In genomic region chr6:165571068-165571682, GRCh38 we compare ENCODE assay signal across 13 cellular contexts.
DNase-seq lines count a peak whose midpoint lies in the region; ATAC-seq and TF ChIP-seq lines count a peak whose summit lies in the region.
"Had no signal": no experiment of that assay in that cellular context is flagged by ENCODE, and none has a peak within 500 bp of the region (broad histone marks: within the 10 kb centered on the region; RNA-seq: fewer than 3 reads in every experiment).

No MANE protein-coding gene starts in this region.

- H3K4me2 ChIP-seq in PC-3 (ENCODE audit: low read length): no peak overlapping the region

- TF ChIP-seq POLR2A in thyroid gland (IDR thresholded peaks at IDR 0.05): no peak

- H3K4me3 Mint-ChIP-seq in natural killer cell treated with Interleukin-12 subunit alpha and Interleukin-12 subunit beta and Interleukin-15 and Interleukin-18, amount 100 ng/mL, for 72 hours: no peak overlapping the region
- H3K4me3 Mint-ChIP-seq: activated CD4-positive, alpha-beta memory T cell treated with anti-CD3 and anti-CD28 coated beads for 36 hours; brain; type B pancreatic cell had no signal

- no peaks in the 10 kb centered on the region for H3K4me1 Mint-ChIP-seq in natural killer cell treated with Interleukin-12 subunit alpha and Interleukin-12 subunit beta and Interleukin-15 and Interleukin-18, amount 100 ng/mL, for 72 hours (ENCODE audit: low read depth in 2 of 2)

- POLR2A ChIA-PET in PC-3 (lab: Charles Lee; ENCODE audit: unreplicated experiment): no interaction called here

- H3K27me3 Mint-ChIP-seq in natural killer cell treated with Interleukin-12 subunit alpha and Interleukin-12 subunit beta and Interleukin-15 and Interleukin-18, amount 100 ng/mL, for 72 hours: no peaks in the 10 kb centered on the region
- H3K27me3 Mint-ChIP-seq: activated CD4-positive, alpha-beta memory T cell treated with anti-CD3 and anti-CD28 coated beads for 36 hours; brain; type B pancreatic cell had no signal

- H3K9me3 Mint-ChIP-seq in natural killer cell treated with Interleukin-12 subunit alpha and Interleukin-12 subunit beta and Interleukin-15 and Interleukin-18, amount 100 ng/mL, for 72 hours: peaks cover 2% of the 10 kb centered on the region
- H3K9me3 Mint-ChIP-seq: activated CD4-positive, alpha-beta memory T cell treated with anti-CD3 and anti-CD28 coated beads for 36 hours had no signal

- no TSS peak for BruUV-seq in PC-3 (replicated peaks; lab: Mats Ljungman, UMichigan)

- H3K9ac ChIP-seq in PC-3 (ENCODE audit: low read length): no peak overlapping the region

- H3K9me3 ChIP-seq in left ventricle myocardium inferior (replicated peaks) (no peaks in the 10 kb centered on the region), PC-3 (ENCODE audit: low read length) (no peaks in the 10 kb centered on the region), thyroid gland (no peaks in the 10 kb centered on the region)

- H3K27me3 ChIP-seq in left ventricle myocardium inferior (ENCODE audit: low read depth) (no peaks in the 10 kb centered on the region), PC-3 (ENCODE audit: low read length) (no peaks in the 10 kb centered on the region), thyroid gland (no peaks in the 10 kb centered on the region)

- H3K4me1 ChIP-seq in left ventricle myocardium inferior: peaks cover 55% of the 10 kb centered on the region
- peaks cover 25% of the 10 kb centered on the region for H3K4me1 ChIP-seq in PC-3 (ENCODE audit: insufficient read depth, low read length)
- H3K4me1 ChIP-seq in thyroid gland: peaks cover 42 to 46% of the 10 kb centered on the region in 2 donors

- H3K4me3 ChIP-seq in left ventricle myocardium inferior (no peak overlapping the region), PC-3 (ENCODE audit: low read length) (no peak overlapping the region), thyroid gland (replicated peaks in 1 of 3) (no peak overlapping the region)

- H3K36me3 ChIP-seq in left ventricle myocardium inferior (no peaks in the 10 kb centered on the region), PC-3 (ENCODE audit: low read depth, low read length) (no peaks in the 10 kb centered on the region), thyroid gland (no peaks in the 10 kb centered on the region)

- H3K27ac Mint-ChIP-seq in natural killer cell treated with Interleukin-12 subunit alpha and Interleukin-12 subunit beta and Interleukin-15 and Interleukin-18, amount 100 ng/mL, for 72 hours: no peak overlapping the region
- H3K27ac Mint-ChIP-seq: activated CD4-positive, alpha-beta memory T cell treated with anti-CD3 and anti-CD28 coated beads for 36 hours; type B pancreatic cell had no signal

- H3K36me3 Mint-ChIP-seq in natural killer cell treated with Interleukin-12 subunit alpha and Interleukin-12 subunit beta and Interleukin-15 and Interleukin-18, amount 100 ng/mL, for 72 hours: no peaks in the 10 kb centered on the region
- H3K36me3 Mint-ChIP-seq: activated CD4-positive, alpha-beta memory T cell treated with anti-CD3 and anti-CD28 coated beads for 36 hours; type B pancreatic cell had no signal

- 71 to 97% methylated on average over 2 of the region's 2 CpGs for WGBS in thyroid gland, 2 donors

- no peak overlapping the region for H3K27ac ChIP-seq in left ventricle myocardium inferior (replicated peaks)
- peak overlapping the region; percentile 18; the same call in 1 of the 2 replicates for H3K27ac ChIP-seq in PC-3 (ENCODE audit: low read length)
- peak overlapping the region in 2 of 3 donors; percentile 51 to 74 for H3K27ac ChIP-seq in thyroid gland

- no peak for TF ChIP-seq CTCF in left ventricle myocardium inferior (IDR thresholded peaks at IDR 0.05; ENCODE audit: borderline replicate concordance)
- TF ChIP-seq CTCF in PC-3 (conservative IDR thresholded peaks at IDR 0.05; ENCODE audit: low read depth, low read length): no peak
- TF ChIP-seq CTCF in thyroid gland (IDR thresholded peaks at IDR 0.05): no peak

- H2AFZ ChIP-seq in PC-3 (ENCODE audit: low read length): no peak overlapping the region

- H3K9me2 ChIP-seq in PC-3 (replicated peaks; ENCODE audit: low read length): no peaks in the 10 kb centered on the region

- H3K79me2 ChIP-seq in PC-3 (ENCODE audit: low read length): no peaks in the 10 kb centered on the region

- H3F3A ChIP-seq in PC-3 (ENCODE audit: low read length, unreplicated experiment): no peaks in the 10 kb centered on the region

- DNase-seq in left ventricle myocardium superior (no peak), left ventricle myocardium inferior (no peak), PC-3 (no peak), fibroblast of peridontal ligament (ENCODE audit: extremely low read depth) (peak; percentile 3), thyroid gland (no peak), NCI-H345 treated with DMSO at 0.1 percent for 48 hours (lab: John Stamatoyannopoulos, UW; ENCODE audit: unreplicated experiment) (no peak), medulla oblongata (ENCODE audit: extremely low spot score) (no peak)
- no peak for DNase-seq in natural killer cell treated with Interleukin-12 subunit alpha and Interleukin-12 subunit beta and Interleukin-15 and Interleukin-18, amount 100 ng/mL, for 72 hours (ENCODE audit: low spot score)
- DNase-seq: activated CD4-positive, alpha-beta memory T cell treated with anti-CD3 and anti-CD28 coated beads for 36 hours; NCI-H345; posterior cingulate gyrus had no signal

- no peaks in the 10 kb centered on the region for H4K20me1 ChIP-seq in PC-3 (ENCODE audit: low read length)

- CTCF ChIA-PET in PC-3 (lab: Charles Lee): no interaction called here

- ATAC-seq in left ventricle myocardium superior (peak; percentile 14), PC-3 (no peak)
- ATAC-seq in natural killer cell treated with Interleukin-12 subunit alpha and Interleukin-12 subunit beta and Interleukin-15 and Interleukin-18, amount 100 ng/mL, for 72 hours: no peak

- intact Hi-C loops in left ventricle myocardium superior (cut with micrococcal nuclease): no loop called here
- intact Hi-C loops in left ventricle myocardium inferior (cut with micrococcal nuclease): no loop called here
- intact Hi-C loops in PC-3 (cut with micrococcal nuclease): loop anchor here (5.0 kb wide), 1 partner anchor 91 kb away; the partner anchor contains the start of gene PDE10A
- intact Hi-C loops in thyroid gland (cut with DNase I): no loop called here
